19 cellular contexts compared by ENCODE assay signal in genomic region chr11:74646964-74647363, GRCh38.
"Had no signal": no experiment of that assay in that cellular context is flagged by ENCODE, and none has a peak within 500 bp of the region (broad histone marks: within the 10 kb centered on the region; RNA-seq: fewer than 3 reads in every experiment).

No MANE protein-coding gene starts in this region.

- DNase-seq: activated CD4-positive, alpha-beta memory T cell treated with anti-CD3 and anti-CD28 coated beads for 36 hours; activated CD4-positive, alpha-beta T cell treated with anti-CD3 and anti-CD28 coated beads for 36 hours; activated naive CD4-positive, alpha-beta T cell; activated naive CD8-positive, alpha-beta T cell treated with anti-CD3 and anti-CD28 coated beads for 36 hours; activated T-cell treated with anti-CD3 and anti-CD28 coated beads, Interleukin-2, amount 50 U/mL, for 1 hour; amniotic stem cell; effector memory CD4-positive, alpha-beta T cell; naive B cell; SJCRH30; SW 1271; T-helper 2 cell had no signal

- H3K27me3 ChIP-seq: hepatocyte, neutrophil, SJCRH30 had no signal

- H3K27me3 Mint-ChIP-seq: activated CD4-positive, alpha-beta memory T cell treated with anti-CD3 and anti-CD28 coated beads for 36 hours; activated CD4-positive, alpha-beta T cell treated with anti-CD3 and anti-CD28 coated beads for 36 hours; activated naive CD8-positive, alpha-beta T cell treated with anti-CD3 and anti-CD28 coated beads for 36 hours; activated T-helper 17 cell treated with anti-CD3 and anti-CD28 coated beads, Interleukin-2, amount 50 U/mL, for 72 hours; dendritic cell treated with granulocyte-macrophage colony-stimulating factor and Interleukin-4, amounts not matched to agents 40 ng/mL and 50 ng/mL, for 4 days; naive B cell; stimulated activated naive CD8-positive, alpha-beta T cell treated with anti-CD3 and anti-CD28 coated beads, Interleukin-15, Interleukin-2, amounts not matched to agents 100 ng/mL and 50 ng/mL, for 24 hours; type B pancreatic cell had no signal

- H3K4me3 ChIP-seq: hepatocyte, SJCRH30 had no signal

- H3K4me1 Mint-ChIP-seq: activated CD4-positive, alpha-beta T cell treated with anti-CD3 and anti-CD28 coated beads for 36 hours; activated naive CD8-positive, alpha-beta T cell treated with anti-CD3 and anti-CD28 coated beads for 36 hours; activated T-helper 17 cell treated with anti-CD3 and anti-CD28 coated beads, Interleukin-2, amount 50 U/mL, for 72 hours; naive B cell had no signal

- H3K9me3 Mint-ChIP-seq: activated CD4-positive, alpha-beta memory T cell treated with anti-CD3 and anti-CD28 coated beads for 36 hours; activated naive CD8-positive, alpha-beta T cell treated with anti-CD3 and anti-CD28 coated beads for 36 hours; activated T-helper 17 cell treated with anti-CD3 and anti-CD28 coated beads, Interleukin-2, amount 50 U/mL, for 72 hours; dendritic cell treated with granulocyte-macrophage colony-stimulating factor and Interleukin-4, amounts not matched to agents 40 ng/mL and 50 ng/mL, for 4 days; naive B cell; stimulated activated naive CD8-positive, alpha-beta T cell treated with anti-CD3 and anti-CD28 coated beads, Interleukin-15, Interleukin-2, amounts not matched to agents 100 ng/mL and 50 ng/mL, for 24 hours; type B pancreatic cell had no signal

- H3K4me3 Mint-ChIP-seq: activated CD4-positive, alpha-beta memory T cell treated with anti-CD3 and anti-CD28 coated beads for 36 hours; activated CD4-positive, alpha-beta T cell treated with anti-CD3 and anti-CD28 coated beads for 36 hours; activated naive CD8-positive, alpha-beta T cell treated with anti-CD3 and anti-CD28 coated beads for 36 hours; activated T-helper 17 cell treated with anti-CD3 and anti-CD28 coated beads, Interleukin-2, amount 50 U/mL, for 72 hours; dendritic cell treated with granulocyte-macrophage colony-stimulating factor and Interleukin-4, amounts not matched to agents 40 ng/mL and 50 ng/mL, for 4 days; naive B cell; stimulated activated naive CD8-positive, alpha-beta T cell treated with anti-CD3 and anti-CD28 coated beads, Interleukin-15, Interleukin-2, amounts not matched to agents 100 ng/mL and 50 ng/mL, for 24 hours; type B pancreatic cell had no signal

- ATAC-seq: activated CD4-positive, alpha-beta T cell treated with anti-CD3 and anti-CD28 coated beads for 36 hours; activated T-helper 17 cell treated with anti-CD3 and anti-CD28 coated beads, Interleukin-2, amount 50 U/mL, for 72 hours had no signal

- H3K4me1 ChIP-seq: SJCRH30 had no signal

- H3K27ac Mint-ChIP-seq: activated CD4-positive, alpha-beta memory T cell treated with anti-CD3 and anti-CD28 coated beads for 36 hours; activated CD4-positive, alpha-beta T cell treated with anti-CD3 and anti-CD28 coated beads for 36 hours; activated naive CD8-positive, alpha-beta T cell treated with anti-CD3 and anti-CD28 coated beads for 36 hours; activated T-helper 17 cell treated with anti-CD3 and anti-CD28 coated beads, Interleukin-2, amount 50 U/mL, for 72 hours; dendritic cell treated with granulocyte-macrophage colony-stimulating factor and Interleukin-4, amounts not matched to agents 40 ng/mL and 50 ng/mL, for 4 days; naive B cell; stimulated activated naive CD8-positive, alpha-beta T cell treated with anti-CD3 and anti-CD28 coated beads, Interleukin-15, Interleukin-2, amounts not matched to agents 100 ng/mL and 50 ng/mL, for 24 hours; type B pancreatic cell had no signal

- H3K9me3 ChIP-seq: neutrophil, SJCRH30 had no signal

- H3K27ac ChIP-seq: hepatocyte, neutrophil, SJCRH30 had no signal

- FAIRE-seq: endothelial cell of umbilical vein, keratinocyte had no signal
